Comparison of ENCODE assay signal across 27 cellular contexts in genomic region chr7:92742186-92742585, GRCh38.
DNase-seq lines count a peak whose midpoint lies in the region; ATAC-seq and TF ChIP-seq lines count a peak whose summit lies in the region.
"Had no signal": no experiment of that assay in that cellular context is flagged by ENCODE, and none has a peak within 500 bp of the region (broad histone marks: within the 10 kb centered on the region; RNA-seq: fewer than 3 reads in every experiment).

No MANE protein-coding gene starts in this region.

- H3K36me3 Mint-ChIP-seq in activated CD4-positive, alpha-beta T cell treated with anti-CD3 and anti-CD28 coated beads for 36 hours (ENCODE audit: low read depth): peaks cover 42% of the 10 kb centered on the region

- H3K4me2 ChIP-seq in skeletal muscle satellite cell (ENCODE audit: low read length): no peak overlapping the region
- H3K4me2 ChIP-seq: neural progenitor cell had no signal

- H3K36me3 ChIP-seq in RWPE2 (ENCODE audit: low read depth) (peaks cover 13% of the 10 kb centered on the region), skeletal muscle satellite cell (ENCODE audit: insufficient read depth, low read length) (peaks cover 6% of the 10 kb centered on the region), mucosa of descending colon (ENCODE audit: low read depth) (no peaks in the 10 kb centered on the region)
- H3K36me3 ChIP-seq: colonic mucosa, neural progenitor cell, prostate gland, sigmoid colon, stomach, tibial artery, WERI-Rb-1 had no signal

- H3K9me3 ChIP-seq in RWPE2 (ENCODE audit: severe bottlenecking): no peaks in the 10 kb centered on the region
- H3K9me3 ChIP-seq in skeletal muscle satellite cell (replicated peaks; ENCODE audit: low read length): no peaks in the 10 kb centered on the region
- no peaks in the 10 kb centered on the region for H3K9me3 ChIP-seq in mucosa of descending colon
- H3K9me3 ChIP-seq: colonic mucosa, prostate gland, sigmoid colon, stomach, tibial artery had no signal

- H3K4me3 ChIP-seq in RWPE2 (ENCODE audit: severe bottlenecking) (no peak overlapping the region), skeletal muscle satellite cell (ENCODE audit: low read length) (no peak overlapping the region), mucosa of descending colon (no peak overlapping the region)
- H3K4me3 ChIP-seq: colonic mucosa, lung, neural progenitor cell, prostate gland, sigmoid colon, SK-N-MC, stomach, tibial artery had no signal

- DNase-seq in activated CD4-positive, alpha-beta T cell treated with anti-CD3 and anti-CD28 coated beads for 36 hours: no peak
- no peak for DNase-seq in activated CD4-positive, alpha-beta T cell treated with anti-CD3 and anti-CD28 coated beads for 48 hours
- no peak for DNase-seq in RWPE2 (ENCODE audit: low spot score)
- no peak for DNase-seq in epithelial cell of prostate (ENCODE audit: low read depth, low spot score)
- no peak for DNase-seq in NCI-H1436 (lab: John Stamatoyannopoulos, UW)
- no peak for DNase-seq in mucosa of descending colon
- DNase-seq in DMS79 (lab: John Stamatoyannopoulos, UW): no peak
- DNase-seq: 8988T; activated CD4-positive, alpha-beta T cell treated with anti-CD3 and anti-CD28 coated beads, Interleukin-2, amount 50 U/mL, for 4 hours; activated naive CD4-positive, alpha-beta T cell; AML-193; CD8-positive, alpha-beta memory T cell; colonic mucosa; GF-D8; NCI-H146; NCI-H510A treated with DMSO at 0.1 percent for 48 hours; RPMI8226; sigmoid colon; stomach; tibial artery; WERI-Rb-1 had no signal

- ATAC-seq in activated CD4-positive, alpha-beta T cell treated with anti-CD3 and anti-CD28 coated beads for 36 hours: no peak
- ATAC-seq in RWPE2 (ENCODE audit: low read depth) (no peak), mucosa of descending colon (no peak)

- H3K27ac ChIP-seq in RWPE2 (ENCODE audit: poor library complexity, severe bottlenecking) (peak overlapping the region; percentile 97), epithelial cell of prostate (peak overlapping the region; percentile 69)
- H3K27ac ChIP-seq: colonic mucosa, neural progenitor cell, prostate gland, sigmoid colon, SK-N-MC, stomach, tibial artery, WERI-Rb-1 had no signal

- peaks cover 6% of the 10 kb centered on the region for H3K9me3 Mint-ChIP-seq in activated CD4-positive, alpha-beta T cell treated with anti-CD3 and anti-CD28 coated beads for 36 hours (ENCODE audit: low read depth)
- H3K9me3 Mint-ChIP-seq: CD8-positive, alpha-beta memory T cell; neural progenitor cell had no signal

- H3K27me3 ChIP-seq in RWPE2 (ENCODE audit: insufficient read depth, poor library complexity, severe bottlenecking) (no peaks in the 10 kb centered on the region), skeletal muscle satellite cell (ENCODE audit: control insufficient read depth, insufficient read depth, low read length) (no peaks in the 10 kb centered on the region)
- H3K27me3 ChIP-seq: colonic mucosa, neural progenitor cell, sigmoid colon, stomach, tibial artery had no signal

- H3K27me3 Mint-ChIP-seq in activated CD4-positive, alpha-beta T cell treated with anti-CD3 and anti-CD28 coated beads for 36 hours: no peaks in the 10 kb centered on the region
- H3K27me3 Mint-ChIP-seq: CD8-positive, alpha-beta memory T cell; IgD-negative memory B cell had no signal

- CTCF ChIA-PET in activated CD4-positive, alpha-beta T cell treated with anti-CD3 and anti-CD28 coated beads for 36 hours (lab: Charles Lee): no interaction called here

- peak overlapping the region; percentile 21 for H3K9ac ChIP-seq in skeletal muscle satellite cell (ENCODE audit: low read depth, low read length)
- H3K9ac ChIP-seq: neural progenitor cell had no signal

- peak overlapping the region; percentile 45 for H3K27ac Mint-ChIP-seq in activated CD4-positive, alpha-beta T cell treated with anti-CD3 and anti-CD28 coated beads for 36 hours
- H3K27ac Mint-ChIP-seq: IgD-negative memory B cell, neural progenitor cell had no signal

- TF ChIP-seq CTCF in RWPE2 (IDR thresholded peaks at IDR 0.05; ENCODE audit: poor library complexity, severe bottlenecking) (no peak), mucosa of descending colon (IDR thresholded peaks at IDR 0.05) (no peak)

- H3K4me1 ChIP-seq in RWPE2 (ENCODE audit: insufficient read depth, poor library complexity, severe bottlenecking) (peaks cover 44% of the 10 kb centered on the region), skeletal muscle satellite cell (ENCODE audit: control insufficient read depth, insufficient read depth, low read length) (peaks cover 47% of the 10 kb centered on the region), mucosa of descending colon (ENCODE audit: low read depth) (peaks cover 10% of the 10 kb centered on the region)
- H3K4me1 ChIP-seq: colonic mucosa, neural progenitor cell, prostate gland had no signal

- POLR2A ChIA-PET in activated CD4-positive, alpha-beta T cell treated with anti-CD3 and anti-CD28 coated beads for 36 hours (lab: Charles Lee): no interaction called here

- no peak overlapping the region for H3K4me3 Mint-ChIP-seq in activated CD4-positive, alpha-beta T cell treated with anti-CD3 and anti-CD28 coated beads for 36 hours
- H3K4me3 Mint-ChIP-seq: CD8-positive, alpha-beta memory T cell; IgD-negative memory B cell; neural progenitor cell had no signal

- peaks cover 66% of the 10 kb centered on the region for H3K4me1 Mint-ChIP-seq in activated CD4-positive, alpha-beta T cell treated with anti-CD3 and anti-CD28 coated beads for 36 hours
- H3K4me1 Mint-ChIP-seq: neural progenitor cell had no signal

- intact Hi-C loops in activated CD4-positive, alpha-beta T cell treated with anti-CD3 and anti-CD28 coated beads for 36 hours (cut with DNase I, micrococcal nuclease): no loop called here
- intact Hi-C loops in mucosa of descending colon (cut with DNase I, micrococcal nuclease): no loop called here
